In the genomic region with DNA sequence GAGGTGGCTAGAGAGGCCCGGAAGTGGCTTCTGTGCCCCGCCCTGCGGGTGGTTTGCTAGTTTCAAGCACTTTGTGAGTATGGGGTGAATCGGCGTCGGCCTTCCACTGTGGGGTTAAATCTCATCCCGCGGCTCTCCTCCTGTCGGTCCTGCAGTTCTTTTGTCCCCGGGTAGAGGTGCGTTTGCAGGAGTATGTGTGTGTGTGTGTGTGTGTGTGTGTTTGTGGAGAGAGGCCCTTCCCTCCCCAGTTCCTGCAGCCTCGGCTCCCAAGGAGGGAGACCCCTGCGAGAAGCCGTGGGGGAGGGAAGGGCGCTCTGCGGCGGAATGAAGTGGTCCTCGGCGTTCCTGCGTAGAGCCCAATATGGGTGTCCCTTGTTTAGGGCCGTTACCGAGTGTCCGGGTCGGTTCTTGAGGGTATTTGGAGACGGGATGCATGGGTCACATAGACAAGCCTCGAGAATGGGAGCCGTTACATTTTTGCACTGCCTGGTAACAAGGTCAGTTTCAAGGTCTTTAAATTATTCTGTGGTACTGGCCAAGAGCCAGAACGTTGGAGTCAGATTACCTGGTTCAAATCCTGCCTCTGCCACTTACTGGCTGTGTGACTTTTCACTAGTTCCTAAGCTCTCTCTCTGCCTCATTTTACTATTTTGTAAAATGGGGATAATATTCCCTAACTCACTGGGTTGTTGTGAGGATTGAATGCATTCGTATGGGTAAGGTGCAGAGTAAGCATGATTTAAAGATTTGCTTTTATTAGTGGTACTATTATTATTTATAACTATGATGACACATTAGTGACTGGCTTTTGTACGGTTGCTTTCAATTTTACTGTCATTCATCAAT, we compare ENCODE assay signal across 1 cellular context.
TF ChIP-seq lines count a peak whose summit lies in the region.

A gene (plus strand): TSS at position 56 of the 846 bp plus-strand sequence. CDS start 9,640 bp downstream, outside the sequence.

TF ChIP-seq in HEK293, 187 proteins besides CTCF, POLR2A, EP300 and RAD21 (continued from another document and continues in another):
- TF ChIP-seq, protein P1, sequence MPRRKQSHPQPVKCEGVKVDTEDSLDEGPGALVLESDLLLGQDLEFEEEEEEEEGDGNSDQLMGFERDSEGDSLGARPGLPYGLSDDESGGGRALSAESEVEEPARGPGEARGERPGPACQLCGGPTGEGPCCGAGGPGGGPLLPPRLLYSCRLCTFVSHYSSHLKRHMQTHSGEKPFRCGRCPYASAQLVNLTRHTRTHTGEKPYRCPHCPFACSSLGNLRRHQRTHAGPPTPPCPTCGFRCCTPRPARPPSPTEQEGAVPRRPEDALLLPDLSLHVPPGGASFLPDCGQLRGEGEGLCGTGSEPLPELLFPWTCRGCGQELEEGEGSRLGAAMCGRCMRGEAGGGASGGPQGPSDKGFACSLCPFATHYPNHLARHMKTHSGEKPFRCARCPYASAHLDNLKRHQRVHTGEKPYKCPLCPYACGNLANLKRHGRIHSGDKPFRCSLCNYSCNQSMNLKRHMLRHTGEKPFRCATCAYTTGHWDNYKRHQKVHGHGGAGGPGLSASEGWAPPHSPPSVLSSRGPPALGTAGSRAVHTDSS (tag by site-specific recombination; IDR thresholded peaks at IDR 0.05): 0 out of 2 replicates have a peak, but pooled peaks have one; percentile 7
- no peak for TF ChIP-seq ZNF114 (tag by site-specific recombination; IDR thresholded peaks at IDR 0.05)
- TF ChIP-seq, protein P2, sequence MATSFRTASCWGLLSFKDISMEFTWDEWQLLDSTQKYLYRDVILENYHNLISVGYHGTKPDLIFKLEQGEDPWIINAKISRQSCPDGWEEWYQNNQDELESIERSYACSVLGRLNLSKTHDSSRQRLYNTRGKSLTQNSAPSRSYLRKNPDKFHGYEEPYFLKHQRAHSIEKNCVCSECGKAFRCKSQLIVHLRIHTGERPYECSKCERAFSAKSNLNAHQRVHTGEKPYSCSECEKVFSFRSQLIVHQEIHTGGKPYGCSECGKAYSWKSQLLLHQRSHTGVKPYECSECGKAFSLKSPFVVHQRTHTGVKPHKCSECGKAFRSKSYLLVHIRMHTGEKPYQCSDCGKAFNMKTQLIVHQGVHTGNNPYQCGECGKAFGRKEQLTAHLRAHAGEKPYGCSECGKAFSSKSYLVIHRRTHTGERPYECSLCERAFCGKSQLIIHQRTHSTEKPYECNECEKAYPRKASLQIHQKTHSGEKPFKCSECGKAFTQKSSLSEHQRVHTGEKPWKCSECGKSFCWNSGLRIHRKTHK (tag by site-specific recombination; IDR thresholded peaks at IDR 0.05): no peak
- TF ChIP-seq MYNN (tag by site-specific recombination; IDR thresholded peaks at IDR 0.05; ENCODE audit: borderline replicate concordance): no peak
- TF ChIP-seq ZNF366 (tag by site-specific recombination; conservative IDR thresholded peaks at IDR 0.05): peak; percentile 51; the same call in 1 of the 2 replicates
- TF ChIP-seq TRIM28 (IDR thresholded peaks at IDR 0.05; ENCODE audit: borderline replicate concordance, low read length): peak; percentile 74; the same call in 1 of the 2 replicates
- peak; percentile 55; the same call in 1 of the 2 replicates for TF ChIP-seq ZNF423 (tag by site-specific recombination; IDR thresholded peaks at IDR 0.05)
- TF ChIP-seq ZSCAN30 (tag by site-specific recombination; IDR thresholded peaks at IDR 0.05): 0 out of 2 replicates have a peak, but pooled peaks have one; percentile 6
- no peak for TF ChIP-seq ZNF248 (tag by site-specific recombination; IDR thresholded peaks at IDR 0.05)
- peak; percentile 80 for TF ChIP-seq ZBTB8A (tag by site-specific recombination; IDR thresholded peaks at IDR 0.05)
- no peak for TF ChIP-seq ZNF169 (tag by site-specific recombination; IDR thresholded peaks at IDR 0.05)
- no peak for TF ChIP-seq ZNF426 (tag by site-specific recombination; IDR thresholded peaks at IDR 0.05)
- TF ChIP-seq, protein P3, sequence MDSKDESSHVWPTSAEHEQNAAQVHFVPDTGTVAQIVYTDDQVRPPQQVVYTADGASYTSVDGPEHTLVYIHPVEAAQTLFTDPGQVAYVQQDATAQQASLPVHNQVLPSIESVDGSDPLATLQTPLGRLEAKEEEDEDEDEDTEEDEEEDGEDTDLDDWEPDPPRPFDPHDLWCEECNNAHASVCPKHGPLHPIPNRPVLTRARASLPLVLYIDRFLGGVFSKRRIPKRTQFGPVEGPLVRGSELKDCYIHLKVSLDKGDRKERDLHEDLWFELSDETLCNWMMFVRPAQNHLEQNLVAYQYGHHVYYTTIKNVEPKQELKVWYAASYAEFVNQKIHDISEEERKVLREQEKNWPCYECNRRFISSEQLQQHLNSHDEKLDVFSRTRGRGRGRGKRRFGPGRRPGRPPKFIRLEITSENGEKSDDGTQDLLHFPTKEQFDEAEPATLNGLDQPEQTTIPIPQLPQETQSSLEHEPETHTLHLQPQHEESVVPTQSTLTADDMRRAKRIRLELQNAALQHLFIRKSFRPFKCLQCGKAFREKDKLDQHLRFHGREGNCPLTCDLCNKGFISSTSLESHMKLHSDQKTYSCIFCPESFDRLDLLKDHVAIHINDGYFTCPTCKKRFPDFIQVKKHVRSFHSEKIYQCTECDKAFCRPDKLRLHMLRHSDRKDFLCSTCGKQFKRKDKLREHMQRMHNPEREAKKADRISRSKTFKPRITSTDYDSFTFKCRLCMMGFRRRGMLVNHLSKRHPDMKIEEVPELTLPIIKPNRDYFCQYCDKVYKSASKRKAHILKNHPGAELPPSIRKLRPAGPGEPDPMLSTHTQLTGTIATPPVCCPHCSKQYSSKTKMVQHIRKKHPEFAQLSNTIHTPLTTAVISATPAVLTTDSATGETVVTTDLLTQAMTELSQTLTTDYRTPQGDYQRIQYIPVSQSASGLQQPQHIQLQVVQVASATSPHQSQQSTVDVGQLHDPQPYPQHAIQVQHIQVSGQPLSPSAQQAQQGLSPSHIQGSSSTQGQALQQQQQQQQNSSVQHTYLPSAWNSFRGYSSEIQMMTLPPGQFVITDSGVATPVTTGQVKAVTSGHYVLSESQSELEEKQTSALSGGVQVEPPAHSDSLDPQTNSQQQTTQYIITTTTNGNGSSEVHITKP (tag by site-specific recombination; IDR thresholded peaks at IDR 0.05): peak; percentile 96
- TF ChIP-seq ZNF624 (tag by site-specific recombination; IDR thresholded peaks at IDR 0.05): no peak; the same call in 1 of the 2 replicates
- TF ChIP-seq, protein P4, sequence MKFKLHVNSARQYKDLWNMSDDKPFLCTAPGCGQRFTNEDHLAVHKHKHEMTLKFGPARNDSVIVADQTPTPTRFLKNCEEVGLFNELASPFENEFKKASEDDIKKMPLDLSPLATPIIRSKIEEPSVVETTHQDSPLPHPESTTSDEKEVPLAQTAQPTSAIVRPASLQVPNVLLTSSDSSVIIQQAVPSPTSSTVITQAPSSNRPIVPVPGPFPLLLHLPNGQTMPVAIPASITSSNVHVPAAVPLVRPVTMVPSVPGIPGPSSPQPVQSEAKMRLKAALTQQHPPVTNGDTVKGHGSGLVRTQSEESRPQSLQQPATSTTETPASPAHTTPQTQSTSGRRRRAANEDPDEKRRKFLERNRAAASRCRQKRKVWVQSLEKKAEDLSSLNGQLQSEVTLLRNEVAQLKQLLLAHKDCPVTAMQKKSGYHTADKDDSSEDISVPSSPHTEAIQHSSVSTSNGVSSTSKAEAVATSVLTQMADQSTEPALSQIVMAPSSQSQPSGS (tag by site-specific recombination; IDR thresholded peaks at IDR 0.05; ENCODE audit: low read depth): no peak
- TF ChIP-seq ZFHX2 (tag by site-specific recombination; conservative IDR thresholded peaks at IDR 0.05): peak; percentile 37; the same call in 1 of the 2 replicates
- no peak for TF ChIP-seq ZNF785 (tag by site-specific recombination; IDR thresholded peaks at IDR 0.05)
- TF ChIP-seq REPIN1 (tag by site-specific recombination; IDR thresholded peaks at IDR 0.05; ENCODE audit: low read depth): 0 out of 2 replicates have a peak, but pooled peaks have one; percentile 39
- no peak for TF ChIP-seq SCRT1 (tag by site-specific recombination; IDR thresholded peaks at IDR 0.05; ENCODE audit: borderline replicate concordance)
- TF ChIP-seq, protein P5, sequence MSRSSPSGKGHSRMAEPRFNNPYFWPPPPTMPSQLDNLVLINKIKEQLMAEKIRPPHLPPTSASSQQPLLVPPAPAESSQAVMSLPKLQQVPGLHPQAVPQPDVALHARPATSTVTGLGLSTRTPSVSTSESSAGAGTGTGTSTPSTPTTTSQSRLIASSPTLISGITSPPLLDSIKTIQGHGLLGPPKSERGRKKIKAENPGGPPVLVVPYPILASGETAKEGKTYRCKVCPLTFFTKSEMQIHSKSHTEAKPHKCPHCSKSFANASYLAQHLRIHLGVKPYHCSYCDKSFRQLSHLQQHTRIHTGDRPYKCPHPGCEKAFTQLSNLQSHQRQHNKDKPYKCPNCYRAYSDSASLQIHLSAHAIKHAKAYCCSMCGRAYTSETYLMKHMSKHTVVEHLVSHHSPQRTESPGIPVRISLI (tag by site-specific recombination; IDR thresholded peaks at IDR 0.05): no peak
- TF ChIP-seq ZNF155 (tag by site-specific recombination; IDR thresholded peaks at IDR 0.05): no peak
- TF ChIP-seq, protein P6, sequence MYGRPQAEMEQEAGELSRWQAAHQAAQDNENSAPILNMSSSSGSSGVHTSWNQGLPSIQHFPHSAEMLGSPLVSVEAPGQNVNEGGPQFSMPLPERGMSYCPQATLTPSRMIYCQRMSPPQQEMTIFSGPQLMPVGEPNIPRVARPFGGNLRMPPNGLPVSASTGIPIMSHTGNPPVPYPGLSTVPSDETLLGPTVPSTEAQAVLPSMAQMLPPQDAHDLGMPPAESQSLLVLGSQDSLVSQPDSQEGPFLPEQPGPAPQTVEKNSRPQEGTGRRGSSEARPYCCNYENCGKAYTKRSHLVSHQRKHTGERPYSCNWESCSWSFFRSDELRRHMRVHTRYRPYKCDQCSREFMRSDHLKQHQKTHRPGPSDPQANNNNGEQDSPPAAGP (tag by site-specific recombination; IDR thresholded peaks at IDR 0.05): peak; percentile 88
- TF ChIP-seq SP2 (tag by site-specific recombination; IDR thresholded peaks at IDR 0.05): peak; percentile 79
- no peak for TF ChIP-seq ZNF37A (tag by site-specific recombination; IDR thresholded peaks at IDR 0.05)
- no peak for TF ChIP-seq ZNF184 (tag by site-specific recombination; IDR thresholded peaks at IDR 0.05)
- TF ChIP-seq ZBTB1 (tag by site-specific recombination; IDR thresholded peaks at IDR 0.05): no peak
- TF ChIP-seq ZNF585B (tag by site-specific recombination; IDR thresholded peaks at IDR 0.05): no peak
- TF ChIP-seq ZNF341 (tag by site-specific recombination; IDR thresholded peaks at IDR 0.05; ENCODE audit: low read depth): peak; percentile 68
- TF ChIP-seq ZNF549 (tag by site-specific recombination; IDR thresholded peaks at IDR 0.05): no peak
- TF ChIP-seq ZNF776 (tag by site-specific recombination; IDR thresholded peaks at IDR 0.05; ENCODE audit: borderline replicate concordance): no peak
- TF ChIP-seq GLI2 (tag by site-specific recombination; IDR thresholded peaks at IDR 0.05; ENCODE audit: borderline replicate concordance, low read depth): no peak
- TF ChIP-seq EGR2 (tag by site-specific recombination; IDR thresholded peaks at IDR 0.05; ENCODE audit: low read depth): 0 out of 2 replicates have a peak, but pooled peaks have one; percentile 24
- TF ChIP-seq, protein P7, sequence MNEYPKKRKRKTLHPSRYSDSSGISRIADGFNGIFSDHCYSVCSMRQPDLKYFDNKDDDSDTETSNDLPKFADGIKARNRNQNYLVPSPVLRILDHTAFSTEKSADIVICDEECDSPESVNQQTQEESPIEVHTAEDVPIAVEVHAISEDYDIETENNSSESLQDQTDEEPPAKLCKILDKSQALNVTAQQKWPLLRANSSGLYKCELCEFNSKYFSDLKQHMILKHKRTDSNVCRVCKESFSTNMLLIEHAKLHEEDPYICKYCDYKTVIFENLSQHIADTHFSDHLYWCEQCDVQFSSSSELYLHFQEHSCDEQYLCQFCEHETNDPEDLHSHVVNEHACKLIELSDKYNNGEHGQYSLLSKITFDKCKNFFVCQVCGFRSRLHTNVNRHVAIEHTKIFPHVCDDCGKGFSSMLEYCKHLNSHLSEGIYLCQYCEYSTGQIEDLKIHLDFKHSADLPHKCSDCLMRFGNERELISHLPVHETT (tag by site-specific recombination; IDR thresholded peaks at IDR 0.05): peak; percentile 91
- TF ChIP-seq GLI4 (tag by site-specific recombination; IDR thresholded peaks at IDR 0.05): peak; percentile 58; the same call in 1 of the 2 replicates
- peak; percentile 79; the same call in 1 of the 2 replicates for TF ChIP-seq ZNF391 (tag by site-specific recombination; IDR thresholded peaks at IDR 0.05; ENCODE audit: borderline replicate concordance, low read depth)
- TF ChIP-seq ZNF610 (tag by site-specific recombination; IDR thresholded peaks at IDR 0.05; ENCODE audit: borderline replicate concordance): peak; percentile 83
- TF ChIP-seq ZNF561 (tag by site-specific recombination; IDR thresholded peaks at IDR 0.05; ENCODE audit: borderline replicate concordance): peak; percentile 64
- no peak for TF ChIP-seq ZNF555 (tag by site-specific recombination; conservative IDR thresholded peaks at IDR 0.05)
- no peak for TF ChIP-seq ZNF138 (tag by site-specific recombination; IDR thresholded peaks at IDR 0.05; ENCODE audit: borderline replicate concordance)
- TF ChIP-seq SCRT2 (tag by site-specific recombination; IDR thresholded peaks at IDR 0.05): no peak
- TF ChIP-seq ZNF350 (tag by site-specific recombination; IDR thresholded peaks at IDR 0.05): no peak
- peak; percentile 92 for TF ChIP-seq ZNF2 (tag by site-specific recombination; IDR thresholded peaks at IDR 0.05)
- peak; percentile 98 for TF ChIP-seq ZXDB (tag by site-specific recombination; IDR thresholded peaks at IDR 0.05)
- TF ChIP-seq, protein P8, sequence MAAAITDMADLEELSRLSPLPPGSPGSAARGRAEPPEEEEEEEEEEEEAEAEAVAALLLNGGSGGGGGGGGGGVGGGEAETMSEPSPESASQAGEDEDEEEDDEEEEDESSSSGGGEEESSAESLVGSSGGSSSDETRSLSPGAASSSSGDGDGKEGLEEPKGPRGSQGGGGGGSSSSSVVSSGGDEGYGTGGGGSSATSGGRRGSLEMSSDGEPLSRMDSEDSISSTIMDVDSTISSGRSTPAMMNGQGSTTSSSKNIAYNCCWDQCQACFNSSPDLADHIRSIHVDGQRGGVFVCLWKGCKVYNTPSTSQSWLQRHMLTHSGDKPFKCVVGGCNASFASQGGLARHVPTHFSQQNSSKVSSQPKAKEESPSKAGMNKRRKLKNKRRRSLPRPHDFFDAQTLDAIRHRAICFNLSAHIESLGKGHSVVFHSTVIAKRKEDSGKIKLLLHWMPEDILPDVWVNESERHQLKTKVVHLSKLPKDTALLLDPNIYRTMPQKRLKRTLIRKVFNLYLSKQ (tag by site-specific recombination; IDR thresholded peaks at IDR 0.05; ENCODE audit: borderline replicate concordance): no peak
- TF ChIP-seq ZNF626 (tag by site-specific recombination; IDR thresholded peaks at IDR 0.05): no peak
- TF ChIP-seq ZNF530 (tag by site-specific recombination; IDR thresholded peaks at IDR 0.05; ENCODE audit: low read depth): no peak
- no peak for TF ChIP-seq ZNF791 (tag by site-specific recombination; IDR thresholded peaks at IDR 0.05)
- TF ChIP-seq ZNF707 (tag by site-specific recombination; IDR thresholded peaks at IDR 0.05): no peak
- TF ChIP-seq ZNF558 (tag by site-specific recombination; IDR thresholded peaks at IDR 0.05): peak; percentile 52
- peak; percentile 20; the same call in 1 of the 2 replicates for TF ChIP-seq YY1 (tag by site-specific recombination; IDR thresholded peaks at IDR 0.05)
- no peak for TF ChIP-seq ZNF175 (tag by site-specific recombination; IDR thresholded peaks at IDR 0.05)
